In genomic region chr17:5194346-5194745, GRCh38 we compare ENCODE assay signal across 16 cellular contexts.
"Had no signal": no experiment of that assay in that cellular context is flagged by ENCODE, and none has a peak within 500 bp of the region (broad histone marks: within the 10 kb centered on the region; RNA-seq: fewer than 3 reads in every experiment).

No MANE protein-coding gene starts in this region.

- H3K36me3 ChIP-seq: thoracic aorta, upper lobe of right lung had no signal

- H3K9me3 ChIP-seq: upper lobe of right lung had no signal

- DNase-seq: activated CD4-positive, alpha-beta T cell treated with anti-CD3 and anti-CD28 coated beads for 1 hour; activated CD4-positive, alpha-beta T cell treated with anti-CD3 and anti-CD28 coated beads, Interleukin-2, amount 50 U/mL, for 4 hours; activated gamma-delta T cell; amygdala; body of pancreas; heart left ventricle; immature natural killer cell; retina; spleen; stimulated activated CD4-positive, alpha-beta T cell treated with anti-CD3 and anti-CD28 coated beads, Interleukin-4, amount 100 ng/mL, for 4 hours; T-helper 2 cell; upper lobe of right lung; WERI-Rb-1 had no signal

- H3K4me3 ChIP-seq: body of pancreas, gastroesophageal sphincter, heart left ventricle, spleen, thoracic aorta, upper lobe of right lung had no signal

- H3K27me3 ChIP-seq: body of pancreas, gastroesophageal sphincter, heart left ventricle, spleen, upper lobe of right lung had no signal

- ATAC-seq: body of pancreas; gastroesophageal sphincter; heart left ventricle; stimulated activated memory B cell treated with anti-CD40 and anti-IgM and Interleukin-4, amounts not matched to agents 10 μg/mL and 1 μg/mL and 100 μg/mL, for 72 hours; upper lobe of right lung had no signal
